ENCODE assay signal across 9 cellular contexts in genomic region chr12:43979450-43979849, GRCh38.
"Had no signal": no experiment of that assay in that cellular context is flagged by ENCODE, and none has a peak within 500 bp of the region (broad histone marks: within the 10 kb centered on the region; RNA-seq: fewer than 3 reads in every experiment).

No MANE protein-coding gene starts in this region.

- H3K4me1 Mint-ChIP-seq: IgD-negative memory B cell had no signal

- H3K27ac ChIP-seq: HL-60, KMS-11 had no signal

- H3K4me2 ChIP-seq: KMS-11 had no signal

- H3K9ac ChIP-seq: KMS-11 had no signal

- DNase-seq: IMR-90, KBM-7, KG1 had no signal

- H3K4me3 Mint-ChIP-seq: IgD-negative memory B cell had no signal

- ATAC-seq: HepG2, K562 had no signal

- H3K4me3 ChIP-seq: K562 had no signal

- H3K27me3 Mint-ChIP-seq: IgD-negative memory B cell had no signal

- H3K27ac Mint-ChIP-seq: IgD-negative memory B cell had no signal

- FAIRE-seq: HepG2, HTR-8/SVneo, K562 had no signal
